Comparison of ENCODE assay signal across 12 cellular contexts in the genomic region with DNA sequence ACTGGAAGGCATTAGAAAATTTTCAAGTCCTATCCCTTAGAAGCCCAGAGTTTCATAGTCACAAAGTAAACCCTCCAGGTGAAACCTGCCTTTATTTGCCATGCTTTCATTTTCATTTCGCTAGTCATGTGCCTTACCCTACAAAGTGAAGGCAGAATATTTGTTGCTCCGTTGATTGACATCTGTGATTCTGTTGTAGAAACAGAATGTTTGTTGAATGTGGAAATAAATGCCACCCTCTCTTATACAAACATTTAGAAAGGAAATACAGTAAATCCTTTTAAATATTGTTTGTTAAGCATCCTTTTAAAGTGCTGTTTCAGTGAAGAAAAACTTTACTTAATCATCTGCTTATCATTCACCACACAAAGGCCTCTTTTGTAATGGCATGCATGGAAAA. TPM values are rescaled to one million over a fixed set of nuclear protein-coding genes. Genes with fewer than 3 reads are reported as not detected.
A peak's percentile ranks its signal among the peaks of the same experiment; 100 is the strongest.
DNase-seq lines count a peak whose midpoint lies in the region; ATAC-seq, FAIRE-seq and TF ChIP-seq lines count a peak whose summit lies in the region.
"Had no signal": no experiment of that assay in that cellular context is flagged by ENCODE, and none has a peak within 500 bp of the region (broad histone marks: within the 10 kb centered on the region; RNA-seq: fewer than 3 reads in every experiment).

No MANE protein-coding gene starts in this region.

- H3K79me2 ChIP-seq in PC-3 (ENCODE audit: low read length) (no peaks in the 10 kb centered on the region), keratinocyte (ENCODE audit: control insufficient read depth, insufficient read depth, low read length) (no peaks in the 10 kb centered on the region)

- H3K9ac ChIP-seq in PC-3 (ENCODE audit: low read length), result peak overlapping the region; percentile 54
- peak overlapping the region; percentile 11 for H3K9ac ChIP-seq in keratinocyte (ENCODE audit: control insufficient read depth, extremely low read depth, insufficient read depth, low read length)

- peak overlapping the region; percentile 51 for H3K4me3 ChIP-seq in PC-3 (ENCODE audit: low read length)
- peak overlapping the region in 2 of 3 experiments; percentile 29 to 47 for H3K4me3 ChIP-seq in keratinocyte (ENCODE audit: control insufficient read depth in 2 of 3, extremely low read depth in 1 of 3, insufficient read depth in 2 of 3, low read depth in 1 of 3, low read length in 3 of 3)
- H3K4me3 ChIP-seq in upper lobe of left lung, result peak overlapping the region in 1 of 4 donors; percentile 20
- H3K4me3 ChIP-seq in left ventricle myocardium inferior, result no peak overlapping the region

- peak overlapping the region; percentile 79 for H3K4me2 ChIP-seq in PC-3 (ENCODE audit: low read length)
- H3K4me2 ChIP-seq in keratinocyte (ENCODE audit: control insufficient read depth, extremely low read depth, insufficient read depth, low read depth, low read length), result peak overlapping the region; percentile 84

- intact Hi-C loops in PC-3 (cut with micrococcal nuclease), result loop anchor here (1.0 to 10.0 kb wide), 2 partner anchors 35 to 227 kb away; a partner anchor contains a TSS
- intact Hi-C loops in left ventricle myocardium inferior (cut with micrococcal nuclease), result no loop called here

- H3K36me3 Mint-ChIP-seq in activated naive CD8-positive, alpha-beta T cell treated with anti-CD3 and anti-CD28 coated beads, Interleukin-2, amount 10 ng/mL, durations not matched to agents 7 days and 5 days, result no peaks in the 10 kb centered on the region
- no peaks in the 10 kb centered on the region for H3K36me3 Mint-ChIP-seq in activated naive CD8-positive, alpha-beta T cell treated with anti-CD3 and anti-CD28 coated beads, Interleukin-2, amount 50 U/mL, for 24 hours (ENCODE audit: low read depth)

- H3K36me3 ChIP-seq in PC-3 (ENCODE audit: low read depth, low read length), result no peaks in the 10 kb centered on the region
- H3K36me3 ChIP-seq in keratinocyte (ENCODE audit: control insufficient read depth in 2 of 2, extremely low read depth in 1 of 2, insufficient read depth in 2 of 2, low read length in 2 of 2), result no peaks in the 10 kb centered on the region
- no peaks in the 10 kb centered on the region for H3K36me3 ChIP-seq in upper lobe of left lung
- no peaks in the 10 kb centered on the region for H3K36me3 ChIP-seq in left ventricle myocardium inferior

- dilution Hi-C loops in keratinocyte (cut with MboI; ENCODE audit: extremely low pct_ligation_motif_present, low sequenced_read_pairs), result no loop called here

- no peak for TF ChIP-seq POLR2A in upper lobe of left lung (IDR thresholded peaks at IDR 0.05)

- no peaks in the 10 kb centered on the region for H3K9me2 ChIP-seq in PC-3 (replicated peaks; ENCODE audit: low read length)

- H3K4me3 Mint-ChIP-seq in activated naive CD8-positive, alpha-beta T cell treated with anti-CD3 and anti-CD28 coated beads, Interleukin-2, amount 10 ng/mL, durations not matched to agents 7 days and 5 days, result peak overlapping the region; percentile 14
- no peak overlapping the region for H3K4me3 Mint-ChIP-seq in activated naive CD8-positive, alpha-beta T cell treated with anti-CD3 and anti-CD28 coated beads, Interleukin-2, amount 50 U/mL, for 24 hours

- no peak overlapping the region for H3K27ac Mint-ChIP-seq in activated naive CD8-positive, alpha-beta T cell treated with anti-CD3 and anti-CD28 coated beads, Interleukin-2, amount 10 ng/mL, durations not matched to agents 7 days and 5 days
- no peak overlapping the region for H3K27ac Mint-ChIP-seq in activated naive CD8-positive, alpha-beta T cell treated with anti-CD3 and anti-CD28 coated beads, Interleukin-2, amount 50 U/mL, for 24 hours

- no peak for DNase-seq in activated naive CD8-positive, alpha-beta T cell treated with anti-CD3 and anti-CD28 coated beads, Interleukin-2, amount 10 ng/mL, durations not matched to agents 7 days and 5 days
- DNase-seq in activated naive CD8-positive, alpha-beta T cell treated with anti-CD3 and anti-CD28 coated beads, Interleukin-2, amount 50 U/mL, for 24 hours, result no peak
- DNase-seq in PC-3 (peak; percentile 62), keratinocyte (ENCODE audit: low read depth, low spot score) (no peak), upper lobe of left lung (no peak), NCI-H1048 (lab: John Stamatoyannopoulos, UW) (no peak), left ventricle myocardium inferior (no peak)
- DNase-seq: activated CD4-positive, CD25-positive, alpha-beta regulatory T cell; activated effector memory CD4-positive, alpha-beta T cell treated with Interleukin-2 at 50 U/mL for 16 hours; NCI-H446; stimulated activated CD4-positive, alpha-beta T cell treated with anti-CD3 and anti-CD28 coated beads, Interleukin-12 subunit alpha, Interleukin-12 subunit beta, amount 100 ng/mL, for 4 hours had no signal

- POLR2A ChIA-PET in activated naive CD8-positive, alpha-beta T cell treated with anti-CD3 and anti-CD28 coated beads, Interleukin-2, amount 10 ng/mL, durations not matched to agents 7 days and 5 days (lab: Charles Lee), result no interaction called here
- POLR2A ChIA-PET in PC-3 (lab: Charles Lee; ENCODE audit: unreplicated experiment), result no interaction called here

- H3K9me3 ChIP-seq in PC-3 (ENCODE audit: low read length), result no peaks in the 10 kb centered on the region
- H3K9me3 ChIP-seq in keratinocyte (ENCODE audit: control insufficient read depth, low read depth, low read length), result no peaks in the 10 kb centered on the region
- H3K9me3 ChIP-seq in upper lobe of left lung, result no peaks in the 10 kb centered on the region
- H3K9me3 ChIP-seq in left ventricle myocardium inferior (replicated peaks), result no peaks in the 10 kb centered on the region

- H2AFZ ChIP-seq in PC-3 (ENCODE audit: low read length) (peak overlapping the region; percentile 54), keratinocyte (ENCODE audit: control insufficient read depth, low read length) (peak overlapping the region; percentile 24)

- peaks cover 6% of the 10 kb centered on the region for H3K27me3 Mint-ChIP-seq in activated naive CD8-positive, alpha-beta T cell treated with anti-CD3 and anti-CD28 coated beads, Interleukin-2, amount 10 ng/mL, durations not matched to agents 7 days and 5 days
- peaks cover 1% of the 10 kb centered on the region for H3K27me3 Mint-ChIP-seq in activated naive CD8-positive, alpha-beta T cell treated with anti-CD3 and anti-CD28 coated beads, Interleukin-2, amount 50 U/mL, for 24 hours

- TF ChIP-seq EP300 in upper lobe of left lung (IDR thresholded peaks at IDR 0.05), result no peak

- ATAC-seq in activated naive CD8-positive, alpha-beta T cell treated with anti-CD3 and anti-CD28 coated beads, Interleukin-2, amount 10 ng/mL, durations not matched to agents 7 days and 5 days (ENCODE audit: low read depth), result peak; percentile 52
- no peak for ATAC-seq in activated naive CD8-positive, alpha-beta T cell treated with anti-CD3 and anti-CD28 coated beads, Interleukin-2, amount 50 U/mL, for 24 hours
- ATAC-seq in PC-3, result peak; percentile 48
- ATAC-seq in upper lobe of left lung (ENCODE audit: low FRiP score in 2 of 2), result no peak
- no peak for ATAC-seq in GM18511 (IDR thresholded peaks at IDR 0.05; ENCODE audit: unreplicated experiment)

- no peaks in the 10 kb centered on the region for H3K27me3 ChIP-seq in PC-3 (ENCODE audit: low read length)
- no peaks in the 10 kb centered on the region for H3K27me3 ChIP-seq in keratinocyte (ENCODE audit: control insufficient read depth, extremely low read depth, insufficient read depth, low read length)
- no peaks in the 10 kb centered on the region for H3K27me3 ChIP-seq in upper lobe of left lung
- no peaks in the 10 kb centered on the region for H3K27me3 ChIP-seq in left ventricle myocardium inferior (ENCODE audit: low read depth)

- TF ChIP-seq CTCF in PC-3 (conservative IDR thresholded peaks at IDR 0.05; ENCODE audit: low read depth, low read length) (no peak), keratinocyte (optimal IDR thresholded peaks at IDR 0.05 in 1 of 3, IDR thresholded peaks at IDR 0.05 in 1 of 3, conservative IDR thresholded peaks at IDR 0.05 in 1 of 3; ENCODE audit: extremely low read depth in 1 of 3, insufficient read depth in 2 of 3, low read length in 3 of 3) (no peak), upper lobe of left lung (IDR thresholded peaks at IDR 0.05) (no peak), left ventricle myocardium inferior (IDR thresholded peaks at IDR 0.05; ENCODE audit: borderline replicate concordance) (no peak)

- H3F3A ChIP-seq in PC-3 (ENCODE audit: low read length, unreplicated experiment), result peaks cover 4% of the 10 kb centered on the region

- no peaks in the 10 kb centered on the region for H4K20me1 ChIP-seq in PC-3 (ENCODE audit: low read length)
- no peaks in the 10 kb centered on the region for H4K20me1 ChIP-seq in keratinocyte (ENCODE audit: control insufficient read depth, extremely low read depth, insufficient read depth, low read length)

- H3K4me1 ChIP-seq in PC-3 (ENCODE audit: insufficient read depth, low read length) (peaks cover 44% of the 10 kb centered on the region), keratinocyte (ENCODE audit: control insufficient read depth, extremely low read depth, insufficient read depth, low read length) (peaks cover 52% of the 10 kb centered on the region), upper lobe of left lung (peaks cover 0 to 10% (median 4%) of the 10 kb centered on the region in 4 donors), left ventricle myocardium inferior (peaks cover 12% of the 10 kb centered on the region)

- H3K9me3 Mint-ChIP-seq in activated naive CD8-positive, alpha-beta T cell treated with anti-CD3 and anti-CD28 coated beads, Interleukin-2, amount 10 ng/mL, durations not matched to agents 7 days and 5 days, result no peaks in the 10 kb centered on the region
- no peaks in the 10 kb centered on the region for H3K9me3 Mint-ChIP-seq in activated naive CD8-positive, alpha-beta T cell treated with anti-CD3 and anti-CD28 coated beads, Interleukin-2, amount 50 U/mL, for 24 hours

- CTCF ChIA-PET in PC-3 (lab: Charles Lee), result no interaction called here

- H3K9me1 ChIP-seq in keratinocyte (ENCODE audit: control insufficient read depth, extremely low read depth, insufficient read depth, low read length), result no peaks in the 10 kb centered on the region

- no peak for FAIRE-seq in keratinocyte (lab: Jason Lieb, UNC)

- no TSS peak for BruUV-seq in PC-3 (replicated peaks; lab: Mats Ljungman, UMichigan)

- H3K4me1 Mint-ChIP-seq in activated naive CD8-positive, alpha-beta T cell treated with anti-CD3 and anti-CD28 coated beads, Interleukin-2, amount 10 ng/mL, durations not matched to agents 7 days and 5 days, result peaks cover 4% of the 10 kb centered on the region
- H3K4me1 Mint-ChIP-seq in activated naive CD8-positive, alpha-beta T cell treated with anti-CD3 and anti-CD28 coated beads, Interleukin-2, amount 50 U/mL, for 24 hours, result no peaks in the 10 kb centered on the region

- peak overlapping the region; percentile 96 for H3K27ac ChIP-seq in PC-3 (ENCODE audit: low read length)
- peak overlapping the region; percentile 53 for H3K27ac ChIP-seq in keratinocyte (ENCODE audit: control insufficient read depth, insufficient read depth, low read length)
- peak overlapping the region in 3 of 4 donors; percentile 29 to 55 (median 53) for H3K27ac ChIP-seq in upper lobe of left lung
- no peak overlapping the region for H3K27ac ChIP-seq in left ventricle myocardium inferior (replicated peaks)

- 47 to 59% methylated on average over 2 of the region's 2 CpGs for WGBS in upper lobe of left lung, 2 donors

RNA-seq across cellular contexts. Expression of a gene that starts 34.4 kb away (rescaled TPM):
- total RNA-seq in activated naive CD8-positive, alpha-beta T cell treated with anti-CD3 and anti-CD28 coated beads, Interleukin-2, amount 10 ng/mL, durations not matched to agents 7 days and 5 days, result 100 to 1,000 TPM; 165 to 174 TPM
- 64.4 and 73.2 TPM in 2 replicates for total RNA-seq in PC-3 (2014; rRNA removed)
- polyA plus RNA-seq in keratinocyte, result 148 to 343 TPM (median 238 TPM) in 3 replicates
- polyA plus RNA-seq in keratinocyte (2011; ENCODE audit: low read depth), result 1,030 TPM
- polyA plus RNA-seq in keratinocyte (2011; cell fraction: cytosol; rRNA removed), result 209 and 268 TPM in 2 replicates
- polyA plus RNA-seq in keratinocyte (2011; cell fraction: nucleus; rRNA removed), result 383 and 505 TPM in 2 replicates
- polyA plus RNA-seq in keratinocyte (2012; ENCODE audit: low replicate concordance), result 252 and 292 TPM in 2 replicates
- 62.9 to 205 TPM (median 111 TPM) in 3 replicates for polyA minus RNA-seq in keratinocyte
- polyA minus RNA-seq in keratinocyte (2011; cell fraction: cytosol; rRNA and poly(A)+ RNA removed), result 227 TPM
- 331 and 508 TPM in 2 replicates for polyA minus RNA-seq in keratinocyte (2011; cell fraction: nucleus; rRNA and poly(A)+ RNA removed)
- total RNA-seq in upper lobe of left lung, result 100 to 1,000 TPM; 233 to 388 (median 270) TPM
- 649 TPM for total RNA-seq in left ventricle myocardium inferior

Comparison
In these comparisons a context has a peak if more than half of its experiments do, and no peak if none do; other contexts are left out.
1. ATAC-seq: peak in activated naive CD8-positive, alpha-beta T cell treated with anti-CD3 and anti-CD28 coated beads, Interleukin-2, amount 10 ng/mL, durations not matched to agents 7 days and 5 days (single experiment) and PC-3 (single experiment); none in activated naive CD8-positive, alpha-beta T cell treated with anti-CD3 and anti-CD28 coated beads, Interleukin-2, amount 50 U/mL, for 24 hours (single experiment), upper lobe of left lung (0 of 2) and GM18511 (single experiment).